1 cellular context compared by ENCODE assay signal in the genomic region with DNA sequence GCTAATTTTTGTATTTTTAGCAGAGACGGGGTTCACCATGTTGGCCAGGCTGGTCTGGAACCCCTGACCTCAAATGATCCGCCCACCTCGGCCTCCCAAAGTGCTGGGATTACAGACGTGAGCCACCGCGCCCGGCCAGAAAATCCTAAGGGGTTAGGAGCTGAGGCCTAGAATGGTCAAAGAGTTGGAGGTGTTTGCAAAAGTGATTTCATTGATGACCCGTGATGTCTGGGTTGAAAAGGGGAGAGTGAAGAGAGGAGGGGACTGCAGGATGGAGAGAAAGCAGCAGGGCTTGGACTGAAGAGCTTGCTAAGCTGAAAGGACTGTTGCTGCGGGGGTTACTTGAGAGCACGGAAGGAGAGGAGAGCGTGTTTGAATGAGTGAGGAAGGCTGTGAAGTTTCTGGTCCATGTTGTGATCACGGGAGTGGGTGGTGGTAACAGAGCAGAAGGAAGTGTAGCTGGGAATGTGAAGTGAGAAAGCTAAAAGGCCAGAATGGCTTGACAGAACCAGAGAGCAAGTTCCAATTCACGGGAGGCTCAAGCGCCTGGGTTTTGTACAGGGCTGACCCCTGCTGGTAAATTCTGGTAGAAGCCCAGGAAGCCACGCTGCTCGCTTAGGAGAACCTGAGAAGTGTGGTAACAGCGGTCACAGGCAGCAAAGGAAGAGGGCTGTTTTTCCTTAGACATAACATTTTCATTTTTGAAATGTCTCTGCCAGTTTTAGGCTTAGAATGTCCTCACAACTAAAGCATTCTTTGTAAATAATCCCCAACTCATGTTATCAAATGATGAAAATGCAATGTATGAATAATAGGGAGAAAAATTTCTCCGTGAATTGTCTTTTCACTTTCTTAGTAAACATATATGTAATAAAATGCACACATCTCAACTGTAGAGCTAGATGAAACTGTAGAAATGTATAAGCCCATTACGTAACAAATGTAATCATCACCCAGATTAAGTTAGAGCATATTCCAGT.
A peak's percentile ranks its signal among the peaks of the same experiment; 100 is the strongest.
TF ChIP-seq lines count a peak whose summit lies in the region.

No MANE protein-coding gene starts in this region.

TF ChIP-seq in IMR-90, 13 proteins besides CTCF, POLR2A, EP300 and RAD21:
- no peak for TF ChIP-seq CHD1 (IDR thresholded peaks at IDR 0.05; ENCODE audit: low read depth, low read length)
- 0 out of 2 replicates have a peak, but pooled peaks have one; percentile 45 for TF ChIP-seq MAZ (IDR thresholded peaks at IDR 0.05; ENCODE audit: borderline replicate concordance, low read depth, low read length)
- TF ChIP-seq NFE2L2 (IDR thresholded peaks at IDR 0.05; ENCODE audit: low read depth, low read length), result no peak
- TF ChIP-seq RCOR1 (IDR thresholded peaks at IDR 0.05; ENCODE audit: insufficient replicate concordance, low read length), result no peak
- TF ChIP-seq MAFK (IDR thresholded peaks at IDR 0.05; ENCODE audit: low read depth, low read length), result no peak
- TF ChIP-seq, protein P1, sequence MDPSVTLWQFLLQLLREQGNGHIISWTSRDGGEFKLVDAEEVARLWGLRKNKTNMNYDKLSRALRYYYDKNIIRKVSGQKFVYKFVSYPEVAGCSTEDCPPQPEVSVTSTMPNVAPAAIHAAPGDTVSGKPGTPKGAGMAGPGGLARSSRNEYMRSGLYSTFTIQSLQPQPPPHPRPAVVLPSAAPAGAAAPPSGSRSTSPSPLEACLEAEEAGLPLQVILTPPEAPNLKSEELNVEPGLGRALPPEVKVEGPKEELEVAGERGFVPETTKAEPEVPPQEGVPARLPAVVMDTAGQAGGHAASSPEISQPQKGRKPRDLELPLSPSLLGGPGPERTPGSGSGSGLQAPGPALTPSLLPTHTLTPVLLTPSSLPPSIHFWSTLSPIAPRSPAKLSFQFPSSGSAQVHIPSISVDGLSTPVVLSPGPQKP (IDR thresholded peaks at IDR 0.05; ENCODE audit: borderline replicate concordance, low read depth, low read length), result no peak
- TF ChIP-seq RFX5 (IDR thresholded peaks at IDR 0.05; ENCODE audit: low read depth, low read length), result no peak
- peak; percentile 77 for TF ChIP-seq SMC3 (IDR thresholded peaks at IDR 0.05; ENCODE audit: low read depth, low read length)
- TF ChIP-seq MXI1 (IDR thresholded peaks at IDR 0.05; ENCODE audit: borderline replicate concordance, low read depth, low read length), result peak; percentile 9; the same call in 1 of the 2 replicates
- no peak for TF ChIP-seq FOS (IDR thresholded peaks at IDR 0.05; ENCODE audit: low read depth, low read length)
- 0 out of 2 replicates have a peak, but pooled peaks have one; percentile 14 for TF ChIP-seq CEBPB (IDR thresholded peaks at IDR 0.05; ENCODE audit: low read depth, low read length)
- TF ChIP-seq, protein P2, sequence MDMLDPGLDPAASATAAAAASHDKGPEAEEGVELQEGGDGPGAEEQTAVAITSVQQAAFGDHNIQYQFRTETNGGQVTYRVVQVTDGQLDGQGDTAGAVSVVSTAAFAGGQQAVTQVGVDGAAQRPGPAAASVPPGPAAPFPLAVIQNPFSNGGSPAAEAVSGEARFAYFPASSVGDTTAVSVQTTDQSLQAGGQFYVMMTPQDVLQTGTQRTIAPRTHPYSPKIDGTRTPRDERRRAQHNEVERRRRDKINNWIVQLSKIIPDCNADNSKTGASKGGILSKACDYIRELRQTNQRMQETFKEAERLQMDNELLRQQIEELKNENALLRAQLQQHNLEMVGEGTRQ (IDR thresholded peaks at IDR 0.05; ENCODE audit: low read depth, low read length), result no peak
- no peak for TF ChIP-seq BHLHE40 (IDR thresholded peaks at IDR 0.05; ENCODE audit: low read depth, low read length)
TF ChIP-seq in IMR-90: peak in this region for 4.
